8 cellular contexts compared by ENCODE assay signal in genomic region chr2:160269803-160270570, GRCh38.
DNase-seq lines count a peak whose midpoint lies in the region; ATAC-seq, FAIRE-seq and TF ChIP-seq lines count a peak whose summit lies in the region.

No MANE protein-coding gene starts in this region.

- H3K36me3 Mint-ChIP-seq in activated naive CD4-positive, alpha-beta T cell treated with anti-CD3 and anti-CD28 coated beads, Interleukin-2, amount 50 U/mL, for 24 hours, result no peaks in the 10 kb centered on the region
- no peaks in the 10 kb centered on the region for H3K36me3 Mint-ChIP-seq in glutamatergic neuron (ENCODE audit: unreplicated experiment)

- FAIRE-seq in HTR-8/SVneo (lab: Jason Lieb, UNC), result peak; percentile 95

- peaks cover 52% of the 10 kb centered on the region for H3K4me1 Mint-ChIP-seq in activated naive CD4-positive, alpha-beta T cell treated with anti-CD3 and anti-CD28 coated beads, Interleukin-2, amount 50 U/mL, for 24 hours
- peaks cover 50% of the 10 kb centered on the region for H3K4me1 Mint-ChIP-seq in glutamatergic neuron (ENCODE audit: low read depth, unreplicated experiment)

- H3K27me3 Mint-ChIP-seq in activated naive CD4-positive, alpha-beta T cell treated with anti-CD3 and anti-CD28 coated beads, Interleukin-2, amount 50 U/mL, for 24 hours, result no peaks in the 10 kb centered on the region
- H3K27me3 Mint-ChIP-seq in glutamatergic neuron (ENCODE audit: unreplicated experiment), result peaks cover 8% of the 10 kb centered on the region

- TF ChIP-seq CTCF in glutamatergic neuron (IDR thresholded peaks at IDR 0.05; ENCODE audit: partially characterized antibody, unreplicated experiment), result peak; percentile 53

- no peaks in the 10 kb centered on the region for H3K27me3 ChIP-seq in SJCRH30

- H3K9me3 Mint-ChIP-seq in activated naive CD4-positive, alpha-beta T cell treated with anti-CD3 and anti-CD28 coated beads, Interleukin-2, amount 50 U/mL, for 24 hours, result no peaks in the 10 kb centered on the region
- peaks cover 16% of the 10 kb centered on the region for H3K9me3 Mint-ChIP-seq in glutamatergic neuron (ENCODE audit: unreplicated experiment)

- peaks cover 7% of the 10 kb centered on the region; the same call in 1 of the 2 replicates for H3K36me3 ChIP-seq in SJCRH30

- H3K4me3 ChIP-seq in SJCRH30, result peak overlapping the region; percentile 58

- H3K4me1 ChIP-seq in SJCRH30, result peaks cover 14% of the 10 kb centered on the region

- ATAC-seq in GM21381 (IDR thresholded peaks at IDR 0.05; ENCODE audit: unreplicated experiment), result peak; percentile 88

- in situ Hi-C loops in Caki2 (cut with HindIII; ENCODE audit: low pct_unique_long_range_greater_than_20kb, low sequenced_read_pairs), result no loop called here

- DNase-seq in Caki2 (ENCODE audit: low read depth) (peak; percentile 99), HTR-8/SVneo (ENCODE audit: insufficient read length, low spot score) (peak; percentile 89), SJCRH30 (peak; percentile 94 to 95), glutamatergic neuron (peak; percentile 93), occipital lobe (lab: John Stamatoyannopoulos, UW) (peak; percentile 79), superior temporal gyrus (ENCODE audit: extremely low spot score) (peak; percentile 62)

- H3K27ac ChIP-seq in SJCRH30, result peak overlapping the region; percentile 99

- H3K27ac Mint-ChIP-seq in activated naive CD4-positive, alpha-beta T cell treated with anti-CD3 and anti-CD28 coated beads, Interleukin-2, amount 50 U/mL, for 24 hours, result peak overlapping the region; percentile 89
- peak overlapping the region; percentile 98 for H3K27ac Mint-ChIP-seq in glutamatergic neuron (ENCODE audit: unreplicated experiment)

- H3K9me3 ChIP-seq in SJCRH30 (replicated peaks), result no peaks in the 10 kb centered on the region

- peak overlapping the region; percentile 82 for H3K4me3 Mint-ChIP-seq in activated naive CD4-positive, alpha-beta T cell treated with anti-CD3 and anti-CD28 coated beads, Interleukin-2, amount 50 U/mL, for 24 hours
- H3K4me3 Mint-ChIP-seq in glutamatergic neuron (ENCODE audit: unreplicated experiment), result peak overlapping the region; percentile 83

Comparison
In these comparisons a context has a peak if more than half of its experiments do, and no peak if none do; other contexts are left out.
1. Peak in every context shown above with its lines: DNase-seq, ATAC-seq, H3K4me3 ChIP-seq and H3K27ac ChIP-seq.